Comparison of ENCODE assay signal across 23 cellular contexts in genomic region chr21:15278279-15278678, GRCh38.
"Had no signal": no experiment of that assay in that cellular context is flagged by ENCODE, and none has a peak within 500 bp of the region (broad histone marks: within the 10 kb centered on the region; RNA-seq: fewer than 3 reads in every experiment).

No MANE protein-coding gene starts in this region.

- H3K36me3 Mint-ChIP-seq: memory B cell; naive B cell; natural killer cell treated with Interleukin-12 subunit alpha and Interleukin-12 subunit beta and Interleukin-15 and Interleukin-18, amount 100 ng/mL, for 72 hours; type B pancreatic cell had no signal

- H3K4me1 Mint-ChIP-seq: memory B cell; naive B cell; stimulated activated naive CD8-positive, alpha-beta T cell treated with anti-CD3 and anti-CD28 coated beads, Interleukin-15, amount 100 ng/mL, for 72 hours had no signal

- H3K27me3 Mint-ChIP-seq: stimulated activated naive CD8-positive, alpha-beta T cell treated with anti-CD3 and anti-CD28 coated beads, Interleukin-15, amount 100 ng/mL, for 72 hours; type B pancreatic cell had no signal

- ATAC-seq: gastrocnemius medialis; left lobe of liver; mucosa of descending colon; natural killer cell treated with Interleukin-12 subunit alpha and Interleukin-12 subunit beta and Interleukin-15 and Interleukin-18, amount 100 ng/mL, for 72 hours; right lobe of liver; stimulated activated naive CD8-positive, alpha-beta T cell treated with anti-CD3 and anti-CD28 coated beads, Interleukin-15, amount 100 ng/mL, for 72 hours had no signal

- H3K9me3 ChIP-seq: gastrocnemius medialis, mucosa of descending colon, ovary, right lobe of liver, thyroid gland had no signal

- H3K27me3 ChIP-seq: dorsolateral prefrontal cortex, gastrocnemius medialis, ovary, right lobe of liver, thyroid gland had no signal

- H3K27ac Mint-ChIP-seq: memory B cell; mesothelial cell of epicardium; naive B cell; natural killer cell treated with Interleukin-12 subunit alpha and Interleukin-12 subunit beta and Interleukin-15 and Interleukin-18, amount 100 ng/mL, for 72 hours; stimulated activated naive CD8-positive, alpha-beta T cell treated with anti-CD3 and anti-CD28 coated beads, Interleukin-15, amount 100 ng/mL, for 72 hours; type B pancreatic cell had no signal

- H3K9me3 Mint-ChIP-seq: natural killer cell treated with Interleukin-12 subunit alpha and Interleukin-12 subunit beta and Interleukin-15 and Interleukin-18, amount 100 ng/mL, for 72 hours; stimulated activated naive CD8-positive, alpha-beta T cell treated with anti-CD3 and anti-CD28 coated beads, Interleukin-15, amount 100 ng/mL, for 72 hours; type B pancreatic cell had no signal

- H3K4me3 Mint-ChIP-seq: memory B cell; mesothelial cell of epicardium; naive B cell; natural killer cell treated with Interleukin-12 subunit alpha and Interleukin-12 subunit beta and Interleukin-15 and Interleukin-18, amount 100 ng/mL, for 72 hours; stimulated activated naive CD8-positive, alpha-beta T cell treated with anti-CD3 and anti-CD28 coated beads, Interleukin-15, amount 100 ng/mL, for 72 hours; type B pancreatic cell had no signal

- H3K36me3 ChIP-seq: gastrocnemius medialis, ovary, right lobe of liver, thyroid gland had no signal

- H3K27ac ChIP-seq: gastrocnemius medialis, ovary, right lobe of liver, thyroid gland had no signal

- H3K4me3 ChIP-seq: dorsolateral prefrontal cortex, gastrocnemius medialis, lung, mucosa of descending colon, ovary, right lobe of liver, thyroid gland had no signal

- DNase-seq: cerebellar nuclear complex; dorsolateral prefrontal cortex; effector CD4-positive, alpha-beta T cell; gastrocnemius medialis; mucosa of descending colon; naive B cell; occipital lobe; ovary; posterior cingulate gyrus; right lobe of liver; small intestine; stimulated activated CD4-positive, alpha-beta T cell treated with anti-CD3 and anti-CD28 coated beads, Interleukin-15, amount 100 ng/mL, for 24 hours; stimulated activated CD4-positive, alpha-beta T cell treated with anti-CD3 and anti-CD28 coated beads, Interleukin-2, amount 100 ng/mL, for 48 hours; stimulated activated CD8-positive, alpha-beta memory T cell treated with anti-CD3 and anti-CD28 coated beads, Interleukin-4, amount 100 ng/mL, for 48 hours; stimulated activated naive CD4-positive, alpha-beta T cell; stimulated activated naive CD8-positive, alpha-beta T cell treated with anti-CD3 and anti-CD28 coated beads, Interleukin-15, amount 100 ng/mL, for 72 hours; thyroid gland had no signal

- H3K4me1 ChIP-seq: gastrocnemius medialis, right lobe of liver, thyroid gland had no signal
